Comparison of ENCODE assay signal across 8 cellular contexts in the genomic region with DNA sequence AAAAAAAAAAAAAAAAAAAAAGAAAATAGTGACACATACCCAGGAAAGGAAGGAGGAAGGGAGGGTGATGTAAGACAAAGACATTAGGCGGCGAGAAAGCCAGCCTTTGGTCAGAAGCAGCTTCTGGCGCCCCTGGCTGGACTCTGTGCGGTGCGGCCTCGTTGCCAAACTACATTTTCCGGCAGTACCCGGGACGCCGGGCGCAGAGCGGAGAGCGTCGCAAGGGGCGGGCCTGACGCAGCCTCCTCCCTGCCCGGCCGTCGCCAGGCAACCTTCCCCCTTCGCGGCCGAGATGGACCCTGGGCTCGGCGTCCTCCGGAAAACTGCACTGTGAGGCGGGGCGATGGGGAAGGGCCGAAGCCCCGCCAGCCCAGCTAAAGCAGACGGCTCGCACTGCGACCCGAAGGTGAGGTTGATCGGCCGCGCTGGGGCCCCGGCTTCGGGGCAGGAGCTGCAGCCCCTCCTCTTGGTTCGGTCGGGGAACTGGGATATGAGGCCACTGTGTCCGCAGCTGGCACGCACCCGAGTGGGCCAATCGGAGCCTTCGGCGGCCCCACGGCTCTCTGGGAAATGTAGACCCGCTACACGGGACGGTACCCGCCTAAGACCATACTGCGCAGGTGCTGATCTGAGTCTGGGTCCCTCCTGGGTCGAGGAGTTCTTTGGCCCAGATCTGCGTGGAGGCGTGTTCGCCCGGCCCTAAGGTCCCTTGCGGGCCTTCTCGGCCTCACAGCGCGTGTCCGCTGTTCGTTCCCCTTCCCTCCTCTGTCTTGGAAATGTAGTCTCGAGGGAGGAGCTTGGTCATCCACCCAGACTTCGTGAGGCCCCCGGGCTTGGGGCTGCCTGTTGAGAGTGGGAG. TPM values are rescaled to one million over a fixed set of nuclear protein-coding genes. Genes with fewer than 3 reads are reported as not detected.
DNase-seq lines count a peak whose midpoint lies in the region; ATAC-seq, FAIRE-seq and TF ChIP-seq lines count a peak whose summit lies in the region.

No MANE protein-coding gene starts in this region.

- DNase-seq in H4 (ENCODE audit: low spot score) = peak; percentile 94
- DNase-seq in M059J (ENCODE audit: low read depth) = peak; percentile 91
- peak; percentile 79 for DNase-seq in activated T-helper 2 cell treated with anti-CD3 and anti-CD28 coated beads, Interferon-gamma antibody, Interleukin-2, Interleukin-4, amounts not matched to agents 10 μg/mL and 5 μg/mL and 100 μg/mL, durations not matched to agents 14 hours and 24 hours and 36 hours (ENCODE audit: low spot score)
- DNase-seq in pancreas = peak; percentile 84 to 94 (median 90)
- DNase-seq in vagina (ENCODE audit: extremely low spot score in 2 of 2) = peak; percentile 96
- no peak for DNase-seq in NCI-H128 (lab: John Stamatoyannopoulos, UW; ENCODE audit: unreplicated experiment)

- 0% methylated on average over 5 to 18 of the region's 66 CpGs for WGBS in gastroesophageal sphincter (ENCODE audit: low coverage in 1 of 2), 2 donors
- WGBS in pancreas, 2 donors = 0% methylated on average over 65 to 66 of the region's 66 CpGs

- FAIRE-seq in pancreas (lab: Jason Lieb, UNC) = no peak

- H3K27me3 ChIP-seq in gastroesophageal sphincter = no peaks in the 10 kb centered on the region
- H3K27me3 ChIP-seq in pancreas = no peaks in the 10 kb centered on the region
- H3K27me3 ChIP-seq in vagina = no peaks in the 10 kb centered on the region

- no peaks in the 10 kb centered on the region for H3K9me3 Mint-ChIP-seq in activated T-helper 2 cell treated with anti-CD3 and anti-CD28 coated beads, Interferon-gamma antibody, Interleukin-2, Interleukin-4, amounts not matched to agents 10 μg/mL and 5 μg/mL and 100 μg/mL, durations not matched to agents 14 hours and 24 hours and 36 hours

- H3K9me3 ChIP-seq in ES-I3 (ENCODE audit: control insufficient read depth, insufficient read depth, low read length) = no peaks in the 10 kb centered on the region
- H3K9me3 ChIP-seq in gastroesophageal sphincter = no peaks in the 10 kb centered on the region
- H3K9me3 ChIP-seq in pancreas = no peaks in the 10 kb centered on the region
- no peaks in the 10 kb centered on the region for H3K9me3 ChIP-seq in vagina

- no peaks in the 10 kb centered on the region for H3K27me3 Mint-ChIP-seq in activated T-helper 2 cell treated with anti-CD3 and anti-CD28 coated beads, Interferon-gamma antibody, Interleukin-2, Interleukin-4, amounts not matched to agents 10 μg/mL and 5 μg/mL and 100 μg/mL, durations not matched to agents 14 hours and 24 hours and 36 hours (ENCODE audit: low read depth)

- peak; percentile 45 to 48 for TF ChIP-seq POLR2A in gastroesophageal sphincter (IDR thresholded peaks at IDR 0.05)
- no peak for TF ChIP-seq POLR2A in vagina (IDR thresholded peaks at IDR 0.05)

- peaks cover 32% of the 10 kb centered on the region for H3K4me1 Mint-ChIP-seq in activated T-helper 2 cell treated with anti-CD3 and anti-CD28 coated beads, Interferon-gamma antibody, Interleukin-2, Interleukin-4, amounts not matched to agents 10 μg/mL and 5 μg/mL and 100 μg/mL, durations not matched to agents 14 hours and 24 hours and 36 hours (ENCODE audit: low read depth)

- ATAC-seq in gastroesophageal sphincter (peak; percentile 70), pancreas (peak; percentile 62 to 78 (median 71))

- H3K27ac Mint-ChIP-seq in activated T-helper 2 cell treated with anti-CD3 and anti-CD28 coated beads, Interferon-gamma antibody, Interleukin-2, Interleukin-4, amounts not matched to agents 10 μg/mL and 5 μg/mL and 100 μg/mL, durations not matched to agents 14 hours and 24 hours and 36 hours = peak overlapping the region; percentile 88

- peak in 1 of 4 experiments; percentile 10 for TF ChIP-seq CTCF in gastroesophageal sphincter (IDR thresholded peaks at IDR 0.05)
- no peak for TF ChIP-seq CTCF in pancreas (IDR thresholded peaks at IDR 0.05)
- TF ChIP-seq CTCF in vagina (IDR thresholded peaks at IDR 0.05) = no peak

- H3K4me3 ChIP-seq in gastroesophageal sphincter = peak overlapping the region; percentile 67 to 83
- H3K4me3 ChIP-seq in pancreas = peak overlapping the region; percentile 66 to 89 (median 82)
- peak overlapping the region; percentile 67 for H3K4me3 ChIP-seq in vagina

- peak overlapping the region; percentile 85 for H3K4me3 Mint-ChIP-seq in activated T-helper 2 cell treated with anti-CD3 and anti-CD28 coated beads, Interferon-gamma antibody, Interleukin-2, Interleukin-4, amounts not matched to agents 10 μg/mL and 5 μg/mL and 100 μg/mL, durations not matched to agents 14 hours and 24 hours and 36 hours (ENCODE audit: low read depth)

- H3K4me1 ChIP-seq in ES-I3 (ENCODE audit: insufficient read depth, low read length) (peaks cover 7% of the 10 kb centered on the region), gastroesophageal sphincter (peaks cover 0 to 68% (median 16%) of the 10 kb centered on the region in 3 donors), pancreas (peaks cover 0 to 20% (median 4%) of the 10 kb centered on the region in 3 donors), vagina (peaks cover 47% of the 10 kb centered on the region)

- no peaks in the 10 kb centered on the region for H3K36me3 ChIP-seq in ES-I3 (ENCODE audit: insufficient read depth, low read length)
- peaks cover 0 to 14% of the 10 kb centered on the region in 2 donors for H3K36me3 ChIP-seq in gastroesophageal sphincter
- no peaks in the 10 kb centered on the region for H3K36me3 ChIP-seq in pancreas
- peaks cover 0 to 6% of the 10 kb centered on the region in 2 donors for H3K36me3 ChIP-seq in vagina

- intact Hi-C loops in activated T-helper 2 cell treated with anti-CD3 and anti-CD28 coated beads, Interferon-gamma antibody, Interleukin-2, Interleukin-4, amounts not matched to agents 10 μg/mL and 5 μg/mL and 100 μg/mL, durations not matched to agents 14 hours and 24 hours and 36 hours (cut with micrococcal nuclease) = loop anchor here (1.0 kb wide), 1 partner anchor 56 kb away; the partner anchor contains the start of gene ZBTB45
- intact Hi-C loops in pancreas (cut with DNase I) = no loop called here
- intact Hi-C loops in vagina (cut with DNase I) = no loop called here

- peak overlapping the region; percentile 90 for H3K9ac ChIP-seq in ES-I3 (ENCODE audit: low read depth, low read length)

- no peak for TF ChIP-seq EP300 in gastroesophageal sphincter (IDR thresholded peaks at IDR 0.05)

- H3K27ac ChIP-seq in gastroesophageal sphincter (peak overlapping the region; percentile 73 to 99 (median 92)), pancreas (peak overlapping the region; percentile 77 to 91 (median 84)), vagina (peak overlapping the region; percentile 85)

- peaks cover 8% of the 10 kb centered on the region for H3K36me3 Mint-ChIP-seq in activated T-helper 2 cell treated with anti-CD3 and anti-CD28 coated beads, Interferon-gamma antibody, Interleukin-2, Interleukin-4, amounts not matched to agents 10 μg/mL and 5 μg/mL and 100 μg/mL, durations not matched to agents 14 hours and 24 hours and 36 hours (ENCODE audit: low read depth)

RNA-seq across cellular contexts. Expression of gene MZF1, which starts 2.3 kb away (rescaled TPM):
- total RNA-seq in H4 (2014; rRNA removed; shearing (Covaris generic)) = 3.5 and 5.4 TPM in 2 replicates
- 5.9 and 10.3 TPM in 2 replicates for total RNA-seq in M059J (2014; rRNA removed; shearing (Covaris generic))
- total RNA-seq in activated T-helper 2 cell treated with anti-CD3 and anti-CD28 coated beads, Interferon-gamma antibody, Interleukin-2, Interleukin-4, amounts not matched to agents 10 μg/mL and 5 μg/mL and 100 μg/mL, durations not matched to agents 14 hours and 24 hours and 36 hours = 18.8 and 19.0 TPM in 2 replicates
- total RNA-seq in gastroesophageal sphincter = 10 to 100 TPM; 13.4 to 43.7 (median 22.4) TPM
- 10 to 100 TPM in 5 of 6 donors, 1 to 10 TPM in 1; 9.8 to 25.0 (median 11.6) TPM for total RNA-seq in pancreas
- polyA plus RNA-seq in pancreas = 10 to 100 TPM; 53.9 to 70.2 TPM
- total RNA-seq in vagina = 32.2 TPM

RNA-seq across cellular contexts. Expression of gene UBE2M, which starts 17.0 kb away (rescaled TPM):
- total RNA-seq in H4 (2014; rRNA removed; shearing (Covaris generic)) = 108 and 109 TPM in 2 replicates
- total RNA-seq in M059J (2014; rRNA removed; shearing (Covaris generic)) = 99.7 and 113 TPM in 2 replicates
- 133 and 142 TPM in 2 replicates for total RNA-seq in activated T-helper 2 cell treated with anti-CD3 and anti-CD28 coated beads, Interferon-gamma antibody, Interleukin-2, Interleukin-4, amounts not matched to agents 10 μg/mL and 5 μg/mL and 100 μg/mL, durations not matched to agents 14 hours and 24 hours and 36 hours
- total RNA-seq in gastroesophageal sphincter (10 to 100 TPM; 28.1 to 43.6 (median 37.8) TPM), pancreas (10 to 100 TPM; 23.0 to 30.1 (median 25.3) TPM), vagina (33.6 TPM)
- 10 to 100 TPM; 22.0 to 33.0 TPM for polyA plus RNA-seq in pancreas

RNA-seq across cellular contexts. Expression of gene CHMP2A, which starts 20.5 kb away (rescaled TPM):
- 242 and 244 TPM in 2 replicates for total RNA-seq in H4 (2014; rRNA removed; shearing (Covaris generic))
- total RNA-seq in M059J (2014; rRNA removed; shearing (Covaris generic)) = 136 and 147 TPM in 2 replicates
- total RNA-seq in activated T-helper 2 cell treated with anti-CD3 and anti-CD28 coated beads, Interferon-gamma antibody, Interleukin-2, Interleukin-4, amounts not matched to agents 10 μg/mL and 5 μg/mL and 100 μg/mL, durations not matched to agents 14 hours and 24 hours and 36 hours = 102 and 105 TPM in 2 replicates
- total RNA-seq in gastroesophageal sphincter = 100 to 1,000 TPM in 3 of 4 donors, 10 to 100 TPM in 1; 100.0 to 155 (median 126) TPM
- 10 to 100 TPM; 45.8 to 68.0 (median 58.4) TPM for total RNA-seq in pancreas
- 100 to 1,000 TPM; 108 to 118 TPM for polyA plus RNA-seq in pancreas
- total RNA-seq in vagina = 76.4 TPM

RNA-seq across cellular contexts. Expression of gene TRIM28, which starts 31.5 kb away (rescaled TPM):
- 378 and 416 TPM in 2 replicates for total RNA-seq in H4 (2014; rRNA removed; shearing (Covaris generic))
- 262 and 359 TPM in 2 replicates for total RNA-seq in M059J (2014; rRNA removed; shearing (Covaris generic))
- total RNA-seq in activated T-helper 2 cell treated with anti-CD3 and anti-CD28 coated beads, Interferon-gamma antibody, Interleukin-2, Interleukin-4, amounts not matched to agents 10 μg/mL and 5 μg/mL and 100 μg/mL, durations not matched to agents 14 hours and 24 hours and 36 hours = 658 and 662 TPM in 2 replicates
- 100 to 1,000 TPM; 171 to 274 (median 196) TPM for total RNA-seq in gastroesophageal sphincter
- total RNA-seq in pancreas = 100 to 1,000 TPM; 128 to 212 (median 174) TPM
- polyA plus RNA-seq in pancreas = 100 to 1,000 TPM; 189 to 208 TPM
- total RNA-seq in vagina = 274 TPM

RNA-seq across cellular contexts. Expression of gene ZBTB45, which starts 55.8 kb away (rescaled TPM):
- total RNA-seq in H4 (2014; rRNA removed; shearing (Covaris generic)) = 1.6 and 4.6 TPM in 2 replicates
- total RNA-seq in M059J (2014; rRNA removed; shearing (Covaris generic)) = 5.8 and 9.7 TPM in 2 replicates
- total RNA-seq in activated T-helper 2 cell treated with anti-CD3 and anti-CD28 coated beads, Interferon-gamma antibody, Interleukin-2, Interleukin-4, amounts not matched to agents 10 μg/mL and 5 μg/mL and 100 μg/mL, durations not matched to agents 14 hours and 24 hours and 36 hours = 16.6 and 17.7 TPM in 2 replicates
- total RNA-seq in gastroesophageal sphincter = 10 to 100 TPM in 3 of 4 donors, 1 to 10 TPM in 1; 9.8 to 14.0 (median 13.4) TPM
- total RNA-seq in pancreas = 1 to 10 TPM; 4.3 to 9.3 (median 6.3) TPM
- polyA plus RNA-seq in pancreas = 1 to 10 TPM; 5.8 to 7.5 TPM
- 14.0 TPM for total RNA-seq in vagina

Comparison
In these comparisons a context has a peak if more than half of its experiments do, and no peak if none do; other contexts are left out.
1. POLR2A ChIP-seq: peak in gastroesophageal sphincter (2 of 2); none in vagina (0 of 2).
2. Peak in every context shown above with its lines, with median percentiles within 50 percentile points of each other: H3K27ac ChIP-seq and H3K4me3 ChIP-seq.